1 cellular context compared by ENCODE assay signal in genomic region chr22:41445171-41446056, GRCh38.
TF ChIP-seq lines count a peak whose summit lies in the region.

No MANE protein-coding gene starts in this region.

TF ChIP-seq in HEK293, 187 proteins besides CTCF, POLR2A, EP300 and RAD21 (continued from another document and continues in another):
- TF ChIP-seq ZNF423 (tag by site-specific recombination; IDR thresholded peaks at IDR 0.05) (no peak), ZBTB7A (tag by site-specific recombination; IDR thresholded peaks at IDR 0.05; ENCODE audit: low read depth) (0 out of 2 replicates have a peak, but pooled peaks have one; percentile 6), ZNF223 (tag by site-specific recombination; IDR thresholded peaks at IDR 0.05) (no peak), ZNF354C (tag by site-specific recombination; IDR thresholded peaks at IDR 0.05; ENCODE audit: borderline replicate concordance, low read depth) (no peak), KLF9 (tag by site-specific recombination; IDR thresholded peaks at IDR 0.05; ENCODE audit: low read depth) (0 out of 2 replicates have a peak, but pooled peaks have one; percentile 14), ZNF624 (tag by site-specific recombination; IDR thresholded peaks at IDR 0.05) (no peak), ATF2 (tag by site-specific recombination; IDR thresholded peaks at IDR 0.05; ENCODE audit: low read depth) (no peak), SCRT2 (tag by site-specific recombination; IDR thresholded peaks at IDR 0.05) (no peak), ZNF391 (tag by site-specific recombination; IDR thresholded peaks at IDR 0.05; ENCODE audit: borderline replicate concordance, low read depth) (peak; percentile 41; the same call in 1 of the 2 replicates), KLF7 (tag by site-specific recombination; IDR thresholded peaks at IDR 0.05; ENCODE audit: borderline replicate concordance) (no peak), OSR2 (tag by site-specific recombination; IDR thresholded peaks at IDR 0.05) (peak; percentile 63; the same call in 1 of the 2 replicates), ZSCAN23 (tag by site-specific recombination; IDR thresholded peaks at IDR 0.05) (no peak), ZNF155 (tag by site-specific recombination; IDR thresholded peaks at IDR 0.05) (no peak), ZFP3 (tag by site-specific recombination; IDR thresholded peaks at IDR 0.05; ENCODE audit: low read depth) (no peak), BCL6B (tag by site-specific recombination; IDR thresholded peaks at IDR 0.05) (no peak), ZNF416 (tag by site-specific recombination; IDR thresholded peaks at IDR 0.05) (no peak), ZNF10 (tag by site-specific recombination; IDR thresholded peaks at IDR 0.05) (no peak), GFI1B (tag by site-specific recombination; IDR thresholded peaks at IDR 0.05) (no peak), ZBTB21 (tag by site-specific recombination; IDR thresholded peaks at IDR 0.05) (no peak), GLIS1 (tag by site-specific recombination; IDR thresholded peaks at IDR 0.05) (peak; percentile 80), GLI2 (tag by site-specific recombination; IDR thresholded peaks at IDR 0.05; ENCODE audit: borderline replicate concordance, low read depth) (no peak; the same call in 1 of the 2 replicates), ZNF785 (tag by site-specific recombination; IDR thresholded peaks at IDR 0.05) (no peak), YY1 (tag by site-specific recombination; IDR thresholded peaks at IDR 0.05) (no peak; the same call in 1 of the 2 replicates), REST (tag by site-specific recombination; IDR thresholded peaks at IDR 0.05) (no peak), INSM2 (tag by site-specific recombination; IDR thresholded peaks at IDR 0.05) (no peak), SALL2 (tag by site-specific recombination; IDR thresholded peaks at IDR 0.05; ENCODE audit: borderline replicate concordance) (no peak), KLF8 (tag by site-specific recombination; IDR thresholded peaks at IDR 0.05) (no peak; the same call in 1 of the 2 replicates), ZNF48 (tag by site-specific recombination; IDR thresholded peaks at IDR 0.05) (no peak), ZFP41 (tag by site-specific recombination; IDR thresholded peaks at IDR 0.05; ENCODE audit: borderline replicate concordance) (no peak), IKZF3 (tag by site-specific recombination; IDR thresholded peaks at IDR 0.05) (peak; percentile 35; the same call in 1 of the 2 replicates), TSHZ1 (tag by site-specific recombination; IDR thresholded peaks at IDR 0.05; ENCODE audit: borderline replicate concordance) (no peak), ZNF433 (tag by site-specific recombination; IDR thresholded peaks at IDR 0.05; ENCODE audit: low read depth) (no peak), ZNF146 (tag by site-specific recombination; IDR thresholded peaks at IDR 0.05) (no peak), ZFP37 (tag by site-specific recombination; IDR thresholded peaks at IDR 0.05) (no peak), ZNF600 (tag by site-specific recombination; IDR thresholded peaks at IDR 0.05) (peak; percentile 60; the same call in 1 of the 2 replicates), ZNF530 (tag by site-specific recombination; IDR thresholded peaks at IDR 0.05; ENCODE audit: low read depth) (no peak)
- TF ChIP-seq, protein P1, sequence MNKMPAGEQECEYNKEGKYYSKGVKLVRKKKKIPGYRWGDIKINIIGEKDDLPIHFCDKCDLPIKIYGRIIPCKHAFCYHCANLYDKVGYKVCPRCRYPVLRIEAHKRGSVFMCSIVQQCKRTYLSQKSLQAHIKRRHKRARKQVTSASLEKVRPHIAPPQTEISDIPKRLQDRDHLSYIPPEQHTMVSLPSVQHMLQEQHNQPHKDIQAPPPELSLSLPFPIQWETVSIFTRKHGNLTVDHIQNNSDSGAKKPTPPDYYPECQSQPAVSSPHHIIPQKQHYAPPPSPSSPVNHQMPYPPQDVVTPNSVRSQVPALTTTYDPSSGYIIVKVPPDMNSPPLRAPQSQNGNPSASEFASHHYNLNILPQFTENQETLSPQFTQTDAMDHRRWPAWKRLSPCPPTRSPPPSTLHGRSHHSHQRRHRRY (tag by site-specific recombination; IDR thresholded peaks at IDR 0.05), result no peak
- TF ChIP-seq, protein P2, sequence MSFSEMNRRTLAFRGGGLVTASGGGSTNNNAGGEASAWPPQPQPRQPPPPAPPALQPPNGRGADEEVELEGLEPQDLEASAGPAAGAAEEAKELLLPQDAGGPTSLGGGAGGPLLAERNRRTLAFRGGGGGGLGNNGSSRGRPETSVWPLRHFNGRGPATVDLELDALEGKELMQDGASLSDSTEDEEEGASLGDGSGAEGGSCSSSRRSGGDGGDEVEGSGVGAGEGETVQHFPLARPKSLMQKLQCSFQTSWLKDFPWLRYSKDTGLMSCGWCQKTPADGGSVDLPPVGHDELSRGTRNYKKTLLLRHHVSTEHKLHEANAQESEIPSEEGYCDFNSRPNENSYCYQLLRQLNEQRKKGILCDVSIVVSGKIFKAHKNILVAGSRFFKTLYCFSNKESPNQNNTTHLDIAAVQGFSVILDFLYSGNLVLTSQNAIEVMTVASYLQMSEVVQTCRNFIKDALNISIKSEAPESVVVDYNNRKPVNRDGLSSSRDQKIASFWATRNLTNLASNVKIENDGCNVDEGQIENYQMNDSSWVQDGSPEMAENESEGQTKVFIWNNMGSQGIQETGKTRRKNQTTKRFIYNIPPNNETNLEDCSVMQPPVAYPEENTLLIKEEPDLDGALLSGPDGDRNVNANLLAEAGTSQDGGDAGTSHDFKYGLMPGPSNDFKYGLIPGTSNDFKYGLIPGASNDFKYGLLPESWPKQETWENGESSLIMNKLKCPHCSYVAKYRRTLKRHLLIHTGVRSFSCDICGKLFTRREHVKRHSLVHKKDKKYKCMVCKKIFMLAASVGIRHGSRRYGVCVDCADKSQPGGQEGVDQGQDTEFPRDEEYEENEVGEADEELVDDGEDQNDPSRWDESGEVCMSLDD (tag by site-specific recombination; IDR thresholded peaks at IDR 0.05), result no peak
- TF ChIP-seq, protein P3, sequence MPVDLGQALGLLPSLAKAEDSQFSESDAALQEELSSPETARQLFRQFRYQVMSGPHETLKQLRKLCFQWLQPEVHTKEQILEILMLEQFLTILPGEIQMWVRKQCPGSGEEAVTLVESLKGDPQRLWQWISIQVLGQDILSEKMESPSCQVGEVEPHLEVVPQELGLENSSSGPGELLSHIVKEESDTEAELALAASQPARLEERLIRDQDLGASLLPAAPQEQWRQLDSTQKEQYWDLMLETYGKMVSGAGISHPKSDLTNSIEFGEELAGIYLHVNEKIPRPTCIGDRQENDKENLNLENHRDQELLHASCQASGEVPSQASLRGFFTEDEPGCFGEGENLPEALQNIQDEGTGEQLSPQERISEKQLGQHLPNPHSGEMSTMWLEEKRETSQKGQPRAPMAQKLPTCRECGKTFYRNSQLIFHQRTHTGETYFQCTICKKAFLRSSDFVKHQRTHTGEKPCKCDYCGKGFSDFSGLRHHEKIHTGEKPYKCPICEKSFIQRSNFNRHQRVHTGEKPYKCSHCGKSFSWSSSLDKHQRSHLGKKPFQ (tag by site-specific recombination; IDR thresholded peaks at IDR 0.05), result no peak
- TF ChIP-seq, protein P4, sequence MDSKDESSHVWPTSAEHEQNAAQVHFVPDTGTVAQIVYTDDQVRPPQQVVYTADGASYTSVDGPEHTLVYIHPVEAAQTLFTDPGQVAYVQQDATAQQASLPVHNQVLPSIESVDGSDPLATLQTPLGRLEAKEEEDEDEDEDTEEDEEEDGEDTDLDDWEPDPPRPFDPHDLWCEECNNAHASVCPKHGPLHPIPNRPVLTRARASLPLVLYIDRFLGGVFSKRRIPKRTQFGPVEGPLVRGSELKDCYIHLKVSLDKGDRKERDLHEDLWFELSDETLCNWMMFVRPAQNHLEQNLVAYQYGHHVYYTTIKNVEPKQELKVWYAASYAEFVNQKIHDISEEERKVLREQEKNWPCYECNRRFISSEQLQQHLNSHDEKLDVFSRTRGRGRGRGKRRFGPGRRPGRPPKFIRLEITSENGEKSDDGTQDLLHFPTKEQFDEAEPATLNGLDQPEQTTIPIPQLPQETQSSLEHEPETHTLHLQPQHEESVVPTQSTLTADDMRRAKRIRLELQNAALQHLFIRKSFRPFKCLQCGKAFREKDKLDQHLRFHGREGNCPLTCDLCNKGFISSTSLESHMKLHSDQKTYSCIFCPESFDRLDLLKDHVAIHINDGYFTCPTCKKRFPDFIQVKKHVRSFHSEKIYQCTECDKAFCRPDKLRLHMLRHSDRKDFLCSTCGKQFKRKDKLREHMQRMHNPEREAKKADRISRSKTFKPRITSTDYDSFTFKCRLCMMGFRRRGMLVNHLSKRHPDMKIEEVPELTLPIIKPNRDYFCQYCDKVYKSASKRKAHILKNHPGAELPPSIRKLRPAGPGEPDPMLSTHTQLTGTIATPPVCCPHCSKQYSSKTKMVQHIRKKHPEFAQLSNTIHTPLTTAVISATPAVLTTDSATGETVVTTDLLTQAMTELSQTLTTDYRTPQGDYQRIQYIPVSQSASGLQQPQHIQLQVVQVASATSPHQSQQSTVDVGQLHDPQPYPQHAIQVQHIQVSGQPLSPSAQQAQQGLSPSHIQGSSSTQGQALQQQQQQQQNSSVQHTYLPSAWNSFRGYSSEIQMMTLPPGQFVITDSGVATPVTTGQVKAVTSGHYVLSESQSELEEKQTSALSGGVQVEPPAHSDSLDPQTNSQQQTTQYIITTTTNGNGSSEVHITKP (tag by site-specific recombination; IDR thresholded peaks at IDR 0.05), result no peak; the same call in 1 of the 2 replicates
